8 cellular contexts compared by ENCODE assay signal in the genomic region with DNA sequence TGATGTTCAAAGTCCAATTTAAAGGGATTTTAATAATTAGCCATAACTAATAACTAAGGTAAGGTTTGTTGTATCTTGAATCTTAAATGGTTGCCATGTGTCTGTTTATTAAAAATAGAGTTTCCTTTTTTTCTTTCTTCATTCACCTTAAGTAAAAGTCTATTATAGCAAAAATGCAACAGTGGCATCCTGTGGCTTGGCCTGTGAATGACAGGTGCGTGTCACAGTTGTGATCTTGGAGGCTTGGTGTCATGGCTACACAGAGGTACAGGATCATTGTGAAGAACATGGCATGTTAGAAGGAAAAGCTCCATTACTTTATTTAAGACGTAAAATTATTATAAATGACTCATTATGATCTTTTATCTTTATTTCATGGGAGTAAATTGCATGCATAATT.
DNase-seq lines count a peak whose midpoint lies in the region; ATAC-seq and TF ChIP-seq lines count a peak whose summit lies in the region.

No MANE protein-coding gene starts in this region.

- peaks cover 13% of the 10 kb centered on the region for H3K4me1 Mint-ChIP-seq in central memory CD8-positive, alpha-beta T cell

- H3K9me2 ChIP-seq in DOHH2 (replicated peaks; ENCODE audit: control insufficient read depth, low read length) = no peaks in the 10 kb centered on the region

- H3K9me3 ChIP-seq in DOHH2 (ENCODE audit: control insufficient read depth, insufficient read depth, low read length) = peaks cover 4% of the 10 kb centered on the region; the same call in 1 of the 2 replicates
- no peaks in the 10 kb centered on the region for H3K9me3 ChIP-seq in esophagus muscularis mucosa

- H3K4me3 Mint-ChIP-seq in central memory CD8-positive, alpha-beta T cell = no peak overlapping the region

- H3K27me3 Mint-ChIP-seq in central memory CD8-positive, alpha-beta T cell = peaks cover 15% of the 10 kb centered on the region

- no peaks in the 10 kb centered on the region for H3F3A ChIP-seq in DOHH2 (ENCODE audit: control insufficient read depth, insufficient read depth)

- no peak overlapping the region for H3K4me2 ChIP-seq in DOHH2 (ENCODE audit: low read length)

- 85% methylated on average over 2 of the region's 2 CpGs for WGBS in esophagus muscularis mucosa

- intact Hi-C loops in esophagus muscularis mucosa (cut with DNase I) = no loop called here

- H3K27me3 ChIP-seq in DOHH2 (ENCODE audit: control insufficient read depth, low read length) (peaks cover 20% of the 10 kb centered on the region), esophagus muscularis mucosa (no peaks in the 10 kb centered on the region)

- H3K79me2 ChIP-seq in DOHH2 (ENCODE audit: control insufficient read depth, low read length) = no peaks in the 10 kb centered on the region

- H4K20me1 ChIP-seq in DOHH2 (ENCODE audit: control insufficient read depth, insufficient read depth, low read depth, low read length) = no peaks in the 10 kb centered on the region

- ATAC-seq in GM18909 (IDR thresholded peaks at IDR 0.05; ENCODE audit: poor library complexity, unreplicated experiment) (peak; percentile 46), HG03571 (IDR thresholded peaks at IDR 0.05; ENCODE audit: unreplicated experiment) (peak; percentile 51)
- peak; percentile 73 for ATAC-seq in central memory CD8-positive, alpha-beta T cell (replicated peaks; ENCODE audit: extremely low read depth, poor library complexity, severe bottlenecking)

- H3K4me3 ChIP-seq in DOHH2 (ENCODE audit: low read length) = no peak overlapping the region
- H3K4me3 ChIP-seq in esophagus muscularis mucosa = no peak overlapping the region

- H3K27ac ChIP-seq in DOHH2 (ENCODE audit: low read depth, low read length) (no peak overlapping the region), esophagus muscularis mucosa (replicated peaks in 1 of 4) (no peak overlapping the region)

- TF ChIP-seq POLR2A in esophagus muscularis mucosa (IDR thresholded peaks at IDR 0.05; ENCODE audit: low read depth) = no peak

- TF ChIP-seq CTCF in DOHH2 (IDR thresholded peaks at IDR 0.05; ENCODE audit: low read depth, low read length, poor library complexity, severe bottlenecking) (peak; percentile 13), esophagus muscularis mucosa (IDR thresholded peaks at IDR 0.05) (no peak)

- H3K27ac Mint-ChIP-seq in central memory CD8-positive, alpha-beta T cell (ENCODE audit: low read depth) = no peak overlapping the region

- TF ChIP-seq EP300 in esophagus muscularis mucosa (IDR thresholded peaks at IDR 0.05) = no peak

- no peaks in the 10 kb centered on the region for H3K9me3 Mint-ChIP-seq in central memory CD8-positive, alpha-beta T cell

- H3K36me3 Mint-ChIP-seq in central memory CD8-positive, alpha-beta T cell (ENCODE audit: insufficient read depth) = peaks cover 4% of the 10 kb centered on the region

- H3K4me1 ChIP-seq in DOHH2 (ENCODE audit: control insufficient read depth, low read length) = no peaks in the 10 kb centered on the region
- H3K4me1 ChIP-seq in esophagus muscularis mucosa = peaks cover 0 to 7% (median 6%) of the 10 kb centered on the region in 4 donors

- no peak for DNase-seq in central memory CD8-positive, alpha-beta T cell (ENCODE audit: low spot score in 2 of 2)
- DNase-seq in anterior cingulate cortex (lab: John Stamatoyannopoulos, UW) (no peak), NCI-H187 (lab: John Stamatoyannopoulos, UW) (no peak), esophagus muscularis mucosa (ENCODE audit: extremely low spot score) (no peak), DMS79 (lab: John Stamatoyannopoulos, UW) (no peak)

- H3K36me3 ChIP-seq in DOHH2 (ENCODE audit: control insufficient read depth, low read length) (no peaks in the 10 kb centered on the region), esophagus muscularis mucosa (no peaks in the 10 kb centered on the region)
